In genomic region chr4:110484029-110484428, GRCh38 we compare ENCODE assay signal across 10 cellular contexts. TPM values are rescaled to one million over a fixed set of nuclear protein-coding genes. Genes with fewer than 3 reads are reported as not detected.
DNase-seq lines count a peak whose midpoint lies in the region; ATAC-seq and TF ChIP-seq lines count a peak whose summit lies in the region.
"Had no signal": no experiment of that assay in that cellular context is flagged by ENCODE, and none has a peak within 500 bp of the region (broad histone marks: within the 10 kb centered on the region; RNA-seq: fewer than 3 reads in every experiment).

No MANE protein-coding gene starts in this region.

- H3K36me3 Mint-ChIP-seq in nephron (ENCODE audit: low read depth): peaks cover under 1% of the 10 kb centered on the region

- ATAC-seq in GM18873 (IDR thresholded peaks at IDR 0.05; ENCODE audit: low FRiP score, unreplicated experiment): peak; percentile 99
- ATAC-seq in GM21786 (IDR thresholded peaks at IDR 0.05; ENCODE audit: unreplicated experiment): peak; percentile 99
- peak; percentile 100 for ATAC-seq in HG03520 (IDR thresholded peaks at IDR 0.05; ENCODE audit: unreplicated experiment)

- intact Hi-C loops in mammary epithelial cell (cut with micrococcal nuclease): no loop called here
- intact Hi-C loops in cardiac septum (cut with DNase I): no loop called here

- H3K9me3 Mint-ChIP-seq in nephron: no peaks in the 10 kb centered on the region

- H3K9ac ChIP-seq in mammary epithelial cell (ENCODE audit: insufficient read depth, low read length): no peak overlapping the region

- peak overlapping the region; percentile 52 to 93 (median 61) for H3K27ac Mint-ChIP-seq in nephron

- no TSS peak for BruUV-seq in mammary epithelial cell (replicated peaks; lab: Mats Ljungman, UMichigan)

- H4K20me1 ChIP-seq in mammary epithelial cell (ENCODE audit: insufficient read depth, low read length): no peaks in the 10 kb centered on the region

- no peaks in the 10 kb centered on the region for H3K4me1 ChIP-seq in mammary epithelial cell (ENCODE audit: insufficient read depth, low read length)

- CTCF ChIA-PET in mammary epithelial cell (lab: Charles Lee; ENCODE audit: low non-redundant PET): no interaction called here

- H3K79me2 ChIP-seq in mammary epithelial cell (ENCODE audit: insufficient read depth, low read length): no peaks in the 10 kb centered on the region

- peak overlapping the region in 1 of 3 experiments; percentile 64 for H3K4me3 Mint-ChIP-seq in nephron

- no peak overlapping the region for H2AFZ ChIP-seq in mammary epithelial cell (ENCODE audit: low read depth, low read length)

- no peak overlapping the region for H3K27ac ChIP-seq in mammary epithelial cell (ENCODE audit: insufficient read depth, low read depth, low read length)

- no peaks in the 10 kb centered on the region for H3K27me3 ChIP-seq in mammary epithelial cell (ENCODE audit: insufficient read depth, low read length)

- no peaks in the 10 kb centered on the region for H3K27me3 Mint-ChIP-seq in nephron (ENCODE audit: low read depth)

- in situ Hi-C loops in mammary epithelial cell (cut with MboI; ENCODE audit: low sequenced_read_pairs in 2 of 2): no loop called here

- dilution Hi-C loops in mammary epithelial cell (cut with HindIII; ENCODE audit: low sequenced_read_pairs): no loop called here

- TF ChIP-seq CTCF in nephron (IDR thresholded peaks at IDR 0.05; ENCODE audit: unreplicated experiment in 3 of 3) (no peak), mammary epithelial cell (conservative IDR thresholded peaks at IDR 0.05 in 1 of 2, IDR thresholded peaks at IDR 0.05 in 1 of 2; ENCODE audit: extremely low read depth in 1 of 2, insufficient read depth in 1 of 2, low read depth in 1 of 2, low read length in 2 of 2) (no peak)

- no peaks in the 10 kb centered on the region for H3K36me3 ChIP-seq in mammary epithelial cell (ENCODE audit: insufficient read depth, low read length)

- WGBS in mammary epithelial cell (ENCODE audit: low coverage, missing lambda C conversion rate): 96% methylated on average over 2 of the region's 2 CpGs

- H3K4me2 ChIP-seq in mammary epithelial cell (ENCODE audit: insufficient read depth, low read depth, low read length): no peak overlapping the region

- H3K4me1 Mint-ChIP-seq in nephron: peaks cover 66% of the 10 kb centered on the region

- no peak overlapping the region for H3K4me3 ChIP-seq in mammary epithelial cell (replicated peaks in 1 of 3; ENCODE audit: insufficient read depth in 1 of 3, low read depth in 2 of 3, low read length in 3 of 3)

- no peaks in the 10 kb centered on the region for H3K9me3 ChIP-seq in mammary epithelial cell (replicated peaks; ENCODE audit: insufficient read depth, low read length)

- DNase-seq in central memory CD4-positive, alpha-beta T cell: no peak
- DNase-seq in mammary epithelial cell: no peak
- DNase-seq in cardiac septum (ENCODE audit: low spot score): no peak
- DNase-seq in SW 1271 (lab: John Stamatoyannopoulos, UW): no peak
- DNase-seq: NCI-H1092; stimulated activated naive CD4-positive, alpha-beta T cell treated with Interleukin-2 at 50 U/mL for 16 hours had no signal

RNA-seq across cellular contexts. Expression of gene ENPEP, which starts 8.1 kb away (rescaled TPM):
- total RNA-seq in mammary epithelial cell (not detected), cardiac septum (5.3 TPM)
- not detected for polyA plus RNA-seq in mammary epithelial cell
- not detected for polyA minus RNA-seq in mammary epithelial cell
